In genomic region chr11:77468527-77468926, GRCh38 we compare ENCODE assay signal across 28 cellular contexts. TPM values are rescaled to one million over a fixed set of nuclear protein-coding genes. Genes with fewer than 3 reads are reported as not detected.
A peak's percentile ranks its signal among the peaks of the same experiment; 100 is the strongest.
DNase-seq lines count a peak whose midpoint lies in the region; ATAC-seq and TF ChIP-seq lines count a peak whose summit lies in the region.
"Had no signal": no experiment of that assay in that cellular context is flagged by ENCODE, and none has a peak within 500 bp of the region (broad histone marks: within the 10 kb centered on the region; RNA-seq: fewer than 3 reads in every experiment).

No MANE protein-coding gene starts in this region.

- in situ Hi-C loops in transverse colon (cut with MboI; ENCODE audit: low pct_ligation_motif_present in 1 of 4, low pct_unique_long_range_greater_than_20kb in 1 of 4, low sequenced_read_pairs in 3 of 4): no loop called here

- peaks cover 51% of the 10 kb centered on the region for H3K79me2 ChIP-seq in PC-9 (ENCODE audit: low read depth)
- H3K79me2 ChIP-seq in hepatocyte: peaks cover 83% of the 10 kb centered on the region

- no peak overlapping the region for H3K4me3 ChIP-seq in PC-9
- H3K4me3 ChIP-seq in hepatocyte: no peak overlapping the region
- H3K4me3 ChIP-seq in transverse colon: no peak overlapping the region
- H3K4me3 ChIP-seq: gastroesophageal sphincter, K562, pancreas, right atrium auricular region, vagina had no signal

- H3K27ac ChIP-seq in PC-9: no peak overlapping the region
- H3K27ac ChIP-seq in hepatocyte: peak overlapping the region; percentile 14
- peak overlapping the region; percentile 25 to 51 (median 36) for H3K27ac ChIP-seq in transverse colon
- H3K27ac ChIP-seq: gastroesophageal sphincter, pancreas, right atrium auricular region, vagina had no signal

- no peaks in the 10 kb centered on the region for H3K9me3 Mint-ChIP-seq in activated T-helper 2 cell treated with anti-CD3 and anti-CD28 coated beads, Interferon-gamma antibody, Interleukin-2, Interleukin-4, amounts not matched to agents 10 μg/mL and 5 μg/mL and 100 μg/mL, durations not matched to agents 14 hours and 24 hours and 36 hours
- H3K9me3 Mint-ChIP-seq: activated CD4-positive, alpha-beta T cell treated with anti-CD3 and anti-CD28 coated beads, Interleukin-2, amount 10 ng/mL, durations not matched to agents 24 days and 14 days; CD8-positive, alpha-beta memory T cell; nephron; stimulated activated naive CD8-positive, alpha-beta T cell treated with anti-CD3 and anti-CD28 coated beads, Interleukin-15, amount 100 ng/mL, for 72 hours; T-helper 2 cell treated with Interferon-gamma antibody and Interleukin-4, amounts not matched to agents 5 μg/mL and 100 μg/mL, for 36 hours had no signal

- H3K36me3 Mint-ChIP-seq in activated T-helper 2 cell treated with anti-CD3 and anti-CD28 coated beads, Interferon-gamma antibody, Interleukin-2, Interleukin-4, amounts not matched to agents 10 μg/mL and 5 μg/mL and 100 μg/mL, durations not matched to agents 14 hours and 24 hours and 36 hours (ENCODE audit: low read depth): no peaks in the 10 kb centered on the region
- H3K36me3 Mint-ChIP-seq: activated naive CD8-positive, alpha-beta T cell; CD8-positive, alpha-beta memory T cell had no signal

- TF ChIP-seq EP300 in transverse colon (IDR thresholded peaks at IDR 0.05; ENCODE audit: low read depth): no peak

- TF ChIP-seq CTCF in PC-9 (conservative IDR thresholded peaks at IDR 0.05) (peak; percentile 42), hepatocyte (IDR thresholded peaks at IDR 0.05; ENCODE audit: poor library complexity) (no peak), transverse colon (IDR thresholded peaks at IDR 0.05) (peak in 1 of 5 experiments; percentile 16)

- no peak overlapping the region for H2AFZ ChIP-seq in PC-9
- no peak overlapping the region for H2AFZ ChIP-seq in hepatocyte

- H3K9me3 ChIP-seq in PC-9 (ENCODE audit: insufficient read depth, low read depth): no peaks in the 10 kb centered on the region
- H3K9me3 ChIP-seq in hepatocyte (ENCODE audit: low read depth): no peaks in the 10 kb centered on the region
- no peaks in the 10 kb centered on the region for H3K9me3 ChIP-seq in transverse colon
- H3K9me3 ChIP-seq: gastroesophageal sphincter, pancreas, right atrium auricular region, vagina had no signal

- WGBS in hepatocyte (ENCODE audit: low lambda C conversion rate, missing lambda C conversion rate): 74% methylated on average over 1 of the region's 1 CpG
- 50 to 84% methylated on average over 1 of the region's 1 CpG for WGBS in transverse colon (ENCODE audit: low coverage in 1 of 2), 2 donors

- TF ChIP-seq POLR2A in transverse colon (IDR thresholded peaks at IDR 0.05): no peak

- peak; percentile 22 for DNase-seq in HT-29 (ENCODE audit: low spot score)
- DNase-seq in PC-9: no peak
- DNase-seq in hepatocyte (ENCODE audit: low spot score): no peak
- no peak for DNase-seq in transverse colon
- DNase-seq in activated T-helper 2 cell treated with anti-CD3 and anti-CD28 coated beads, Interferon-gamma antibody, Interleukin-2, Interleukin-4, amounts not matched to agents 10 μg/mL and 5 μg/mL and 100 μg/mL, durations not matched to agents 14 hours and 24 hours and 36 hours (ENCODE audit: low spot score): no peak
- DNase-seq in stimulated activated CD4-positive, alpha-beta T cell treated with anti-CD3 and anti-CD28 coated beads, Interleukin-2, amount 100 ng/mL, for 24 hours: no peak
- DNase-seq: activated CD4-positive, alpha-beta T cell treated with anti-CD3 and anti-CD28 coated beads, Interleukin-2, amount 10 ng/mL, durations not matched to agents 24 days and 14 days; activated CD8-positive, alpha-beta memory T cell treated with anti-CD3 and anti-CD28 coated beads for 24 hours; activated effector memory CD4-positive, alpha-beta T cell treated with anti-CD3 and anti-CD28 coated beads, Interleukin-2, amount 50 U/mL, for 16 hours; CD8-positive, alpha-beta memory T cell; DMS 273 treated with DMSO at 0.1 percent for 48 hours; mammary epithelial cell; NCI-H1105 treated with DMSO at 0.1 percent for 48 hours; NCI-H187 treated with DMSO at 0.1 percent for 48 hours; NCI-H2171; pancreas; Right ventricle myocardium superior; stimulated activated CD4-positive, alpha-beta T cell treated with anti-CD3 and anti-CD28 coated beads, Interleukin-2, amount 100 ng/mL, for 48 hours; stimulated activated naive CD8-positive, alpha-beta T cell treated with anti-CD3 and anti-CD28 coated beads, Interleukin-15, amount 100 ng/mL, for 72 hours had no signal

- H3K4me1 Mint-ChIP-seq in activated T-helper 2 cell treated with anti-CD3 and anti-CD28 coated beads, Interferon-gamma antibody, Interleukin-2, Interleukin-4, amounts not matched to agents 10 μg/mL and 5 μg/mL and 100 μg/mL, durations not matched to agents 14 hours and 24 hours and 36 hours (ENCODE audit: low read depth): peaks cover 14% of the 10 kb centered on the region

- H3K36me3 ChIP-seq in PC-9 (ENCODE audit: low read depth) (no peaks in the 10 kb centered on the region; the same call in 1 of the 2 replicates), hepatocyte (replicated peaks; ENCODE audit: insufficient read depth, low read depth) (no peaks in the 10 kb centered on the region), transverse colon (no peaks in the 10 kb centered on the region)
- H3K36me3 ChIP-seq: gastroesophageal sphincter, pancreas, right atrium auricular region, vagina had no signal

- POLR2A ChIA-PET in PC-9 (lab: Charles Lee; ENCODE audit: unreplicated experiment): interaction anchor here (0.6 kb wide), 1 partner anchor 310 kb away, joined by 6 read pairs; no protein-coding TSS in a partner anchor

- no peak overlapping the region for H3K4me2 ChIP-seq in PC-9
- no peak overlapping the region for H3K4me2 ChIP-seq in hepatocyte

- peaks cover 16% of the 10 kb centered on the region for H3F3A ChIP-seq in PC-9 (ENCODE audit: insufficient read depth, low read depth)

- H3K27ac Mint-ChIP-seq in activated T-helper 2 cell treated with anti-CD3 and anti-CD28 coated beads, Interferon-gamma antibody, Interleukin-2, Interleukin-4, amounts not matched to agents 10 μg/mL and 5 μg/mL and 100 μg/mL, durations not matched to agents 14 hours and 24 hours and 36 hours: no peak overlapping the region
- H3K27ac Mint-ChIP-seq: activated CD4-positive, alpha-beta T cell treated with anti-CD3 and anti-CD28 coated beads, Interleukin-2, amount 10 ng/mL, durations not matched to agents 24 days and 14 days; activated naive CD8-positive, alpha-beta T cell; nephron; stimulated activated naive CD8-positive, alpha-beta T cell treated with anti-CD3 and anti-CD28 coated beads, Interleukin-15, amount 100 ng/mL, for 72 hours; T-helper 2 cell treated with Interferon-gamma antibody and Interleukin-4, amounts not matched to agents 5 μg/mL and 100 μg/mL, for 36 hours had no signal

- H3K27me3 Mint-ChIP-seq in activated T-helper 2 cell treated with anti-CD3 and anti-CD28 coated beads, Interferon-gamma antibody, Interleukin-2, Interleukin-4, amounts not matched to agents 10 μg/mL and 5 μg/mL and 100 μg/mL, durations not matched to agents 14 hours and 24 hours and 36 hours (ENCODE audit: low read depth): peaks cover 38% of the 10 kb centered on the region
- H3K27me3 Mint-ChIP-seq: activated naive CD8-positive, alpha-beta T cell had no signal

- no peak for ATAC-seq in GM21528 (IDR thresholded peaks at IDR 0.05; ENCODE audit: low FRiP score, unreplicated experiment)
- ATAC-seq: gastroesophageal sphincter; K562; Panc1; pancreas; stimulated activated naive CD8-positive, alpha-beta T cell treated with anti-CD3 and anti-CD28 coated beads, Interleukin-15, amount 100 ng/mL, for 72 hours had no signal

- H3K9me2 ChIP-seq in PC-9 (ENCODE audit: insufficient read depth): no peaks in the 10 kb centered on the region
- no peaks in the 10 kb centered on the region for H3K9me2 ChIP-seq in hepatocyte (replicated peaks; ENCODE audit: insufficient read depth)

- BruUV-seq in PC-9 (replicated peaks; lab: Mats Ljungman, UMichigan): no TSS peak

- H3K4me1 ChIP-seq in PC-9 (replicated peaks; ENCODE audit: insufficient read depth) (peaks cover 46% of the 10 kb centered on the region), hepatocyte (ENCODE audit: insufficient read depth) (peaks cover 43% of the 10 kb centered on the region), transverse colon (peaks cover 0 to 53% (median 34%) of the 10 kb centered on the region in 4 donors)

- no peak overlapping the region for H3K4me3 Mint-ChIP-seq in activated T-helper 2 cell treated with anti-CD3 and anti-CD28 coated beads, Interferon-gamma antibody, Interleukin-2, Interleukin-4, amounts not matched to agents 10 μg/mL and 5 μg/mL and 100 μg/mL, durations not matched to agents 14 hours and 24 hours and 36 hours (ENCODE audit: low read depth)
- H3K4me3 Mint-ChIP-seq: activated CD4-positive, alpha-beta T cell treated with anti-CD3 and anti-CD28 coated beads, Interleukin-2, amount 10 ng/mL, durations not matched to agents 24 days and 14 days; activated naive CD8-positive, alpha-beta T cell; CD8-positive, alpha-beta memory T cell; nephron; stimulated activated naive CD8-positive, alpha-beta T cell treated with anti-CD3 and anti-CD28 coated beads, Interleukin-15, amount 100 ng/mL, for 72 hours; T-helper 2 cell treated with Interferon-gamma antibody and Interleukin-4, amounts not matched to agents 5 μg/mL and 100 μg/mL, for 36 hours had no signal

- CTCF ChIA-PET in PC-9 (lab: Charles Lee): interaction anchor here (1.2 kb wide), 1 partner anchor 272 kb away, joined by 4 read pairs; no protein-coding TSS in a partner anchor

- no peaks in the 10 kb centered on the region for H4K20me1 ChIP-seq in PC-9 (ENCODE audit: insufficient read depth)
- no peaks in the 10 kb centered on the region for H4K20me1 ChIP-seq in hepatocyte (ENCODE audit: insufficient read depth, poor library complexity, severe bottlenecking)

- intact Hi-C loops in PC-9 (cut with micrococcal nuclease; ENCODE audit: unreplicated experiment): no loop called here
- intact Hi-C loops in transverse colon (cut with DNase I; ENCODE audit: low total_unique reads): no loop called here
- intact Hi-C loops in activated T-helper 2 cell treated with anti-CD3 and anti-CD28 coated beads, Interferon-gamma antibody, Interleukin-2, Interleukin-4, amounts not matched to agents 10 μg/mL and 5 μg/mL and 100 μg/mL, durations not matched to agents 14 hours and 24 hours and 36 hours (cut with micrococcal nuclease): no loop called here

- no peaks in the 10 kb centered on the region for H3K27me3 ChIP-seq in PC-9 (ENCODE audit: insufficient read depth, low read depth)
- H3K27me3 ChIP-seq in hepatocyte: no peaks in the 10 kb centered on the region
- no peaks in the 10 kb centered on the region for H3K27me3 ChIP-seq in transverse colon
- H3K27me3 ChIP-seq: gastroesophageal sphincter, pancreas, right atrium auricular region, vagina had no signal

RNA-seq across cellular contexts. Expression of gene PAK1, which starts 5.4 kb away (rescaled TPM):
- 64.3 and 71.5 TPM in 2 replicates for total RNA-seq in HT-29 (2014; rRNA removed; shearing (Covaris generic))
- total RNA-seq in PC-9 (2021) (80.0 and 109 TPM in 2 replicates), hepatocyte (51.8 and 62.0 TPM in 2 replicates), transverse colon (100 to 1,000 TPM; 104 to 222 (median 128) TPM)
- 30.3 and 31.6 TPM in 2 replicates for polyA plus RNA-seq in hepatocyte
- total RNA-seq in activated T-helper 2 cell treated with anti-CD3 and anti-CD28 coated beads, Interferon-gamma antibody, Interleukin-2, Interleukin-4, amounts not matched to agents 10 μg/mL and 5 μg/mL and 100 μg/mL, durations not matched to agents 14 hours and 24 hours and 36 hours: 39.0 and 40.7 TPM in 2 replicates
